14 cellular contexts compared by ENCODE assay signal in genomic region chr16:86906608-86907007, GRCh38.
DNase-seq lines count a peak whose midpoint lies in the region; TF ChIP-seq lines count a peak whose summit lies in the region.
"Had no signal": no experiment of that assay in that cellular context is flagged by ENCODE, and none has a peak within 500 bp of the region (broad histone marks: within the 10 kb centered on the region; RNA-seq: fewer than 3 reads in every experiment).

No MANE protein-coding gene starts in this region.

- no peak for TF ChIP-seq CTCF in hepatocyte (IDR thresholded peaks at IDR 0.05; ENCODE audit: poor library complexity)
- no peak for TF ChIP-seq CTCF in mesothelial cell of epicardium (IDR thresholded peaks at IDR 0.05; ENCODE audit: unreplicated experiment)
- TF ChIP-seq CTCF in type B pancreatic cell (conservative IDR thresholded peaks at IDR 0.05), result no peak
- TF ChIP-seq CTCF in osteocyte (IDR thresholded peaks at IDR 0.05), result no peak

- H3K36me3 Mint-ChIP-seq in mesothelial cell of epicardium, result no peaks in the 10 kb centered on the region
- H3K36me3 Mint-ChIP-seq in type B pancreatic cell, result no peaks in the 10 kb centered on the region
- no peaks in the 10 kb centered on the region for H3K36me3 Mint-ChIP-seq in osteocyte (ENCODE audit: unreplicated experiment)
- H3K36me3 Mint-ChIP-seq: CD14-positive monocyte; CD8-positive, alpha-beta T cell had no signal

- no peaks in the 10 kb centered on the region for H3K9me2 ChIP-seq in hepatocyte (replicated peaks; ENCODE audit: insufficient read depth)

- WGBS in hepatocyte (ENCODE audit: low lambda C conversion rate, missing lambda C conversion rate), result 47% methylated on average over 15 of the region's 15 CpGs

- no peaks in the 10 kb centered on the region for H3K36me3 ChIP-seq in hepatocyte (replicated peaks; ENCODE audit: insufficient read depth, low read depth)

- H3K4me2 ChIP-seq in hepatocyte, result no peak overlapping the region

- H3K4me3 ChIP-seq in hepatocyte, result no peak overlapping the region

- H3K4me3 Mint-ChIP-seq in mesothelial cell of epicardium (peak overlapping the region; percentile 9), type B pancreatic cell (peak overlapping the region; percentile 15), osteocyte (ENCODE audit: unreplicated experiment) (no peak overlapping the region)
- H3K4me3 Mint-ChIP-seq: CD14-positive monocyte; CD8-positive, alpha-beta T cell had no signal

- H2AFZ ChIP-seq in hepatocyte, result no peak overlapping the region

- peak overlapping the region; percentile 65 for H3K27ac Mint-ChIP-seq in mesothelial cell of epicardium
- H3K27ac Mint-ChIP-seq in type B pancreatic cell, result peak overlapping the region; percentile 81
- no peak overlapping the region for H3K27ac Mint-ChIP-seq in osteocyte (ENCODE audit: unreplicated experiment)
- H3K27ac Mint-ChIP-seq: CD8-positive, alpha-beta T cell had no signal

- H4K20me1 ChIP-seq in hepatocyte (ENCODE audit: insufficient read depth, poor library complexity, severe bottlenecking), result no peaks in the 10 kb centered on the region

- no peak overlapping the region for H3K27ac ChIP-seq in hepatocyte
- H3K27ac ChIP-seq: 22Rv1, HL-60 had no signal

- H3K9me3 Mint-ChIP-seq in mesothelial cell of epicardium, result no peaks in the 10 kb centered on the region
- no peaks in the 10 kb centered on the region for H3K9me3 Mint-ChIP-seq in type B pancreatic cell
- no peaks in the 10 kb centered on the region for H3K9me3 Mint-ChIP-seq in osteocyte (ENCODE audit: unreplicated experiment)
- H3K9me3 Mint-ChIP-seq: CD8-positive, alpha-beta T cell had no signal

- no peaks in the 10 kb centered on the region for H3K79me2 ChIP-seq in hepatocyte

- peaks cover 12% of the 10 kb centered on the region for H3K4me1 ChIP-seq in hepatocyte (ENCODE audit: insufficient read depth)
- H3K4me1 ChIP-seq: Caco-2 had no signal

- H3K4me1 Mint-ChIP-seq in mesothelial cell of epicardium (peaks cover 42% of the 10 kb centered on the region), type B pancreatic cell (ENCODE audit: unreplicated experiment) (peaks cover 38% of the 10 kb centered on the region), osteocyte (ENCODE audit: unreplicated experiment) (peaks cover 5% of the 10 kb centered on the region)

- H3K27me3 Mint-ChIP-seq in mesothelial cell of epicardium (ENCODE audit: low read depth), result peaks cover 8% of the 10 kb centered on the region
- peaks cover 64% of the 10 kb centered on the region for H3K27me3 Mint-ChIP-seq in type B pancreatic cell
- H3K27me3 Mint-ChIP-seq in osteocyte (ENCODE audit: unreplicated experiment), result no peaks in the 10 kb centered on the region

- DNase-seq in NCI-H1417 (lab: John Stamatoyannopoulos, UW) (peak in 2 of 3 experiments; percentile 14 to 49), NCI-H1417 treated with DMSO at 0.1 percent for 48 hours (lab: John Stamatoyannopoulos, UW) (no peak), hepatocyte (ENCODE audit: low spot score) (peak; percentile 38), mesothelial cell of epicardium (ENCODE audit: low spot score in 2 of 2, unreplicated experiment in 2 of 2) (no peak), type B pancreatic cell (ENCODE audit: extremely low spot score, unreplicated experiment) (no peak), osteocyte (ENCODE audit: extremely low spot score, unreplicated experiment) (no peak)
- DNase-seq in activated effector memory CD4-positive, alpha-beta T cell treated with Interleukin-2 at 50 U/mL for 16 hours, result no peak
- DNase-seq in activated CD4-positive, alpha-beta T cell treated with anti-CD3 and anti-CD28 coated beads for 4 hours, result no peak
- DNase-seq: CD8-positive, alpha-beta T cell; HCEC 1CT had no signal

- H3K9me3 ChIP-seq in hepatocyte (ENCODE audit: low read depth), result no peaks in the 10 kb centered on the region
- H3K9me3 ChIP-seq: Caco-2 had no signal

- peaks cover 22% of the 10 kb centered on the region for H3K27me3 ChIP-seq in hepatocyte

Comparison
In these comparisons a context has a peak if more than half of its experiments do, and no peak if none do; other contexts are left out.
1. DNase-seq: peak in NCI-H1417 (2 of 3) and hepatocyte (single experiment); none in NCI-H1417 treated with DMSO at 0.1 percent for 48 hours (single experiment), mesothelial cell of epicardium (0 of 2), type B pancreatic cell (single experiment), activated effector memory CD4-positive, alpha-beta T cell treated with Interleukin-2 at 50 U/mL for 16 hours (single experiment), activated CD4-positive, alpha-beta T cell treated with anti-CD3 and anti-CD28 coated beads for 4 hours (0 of 2) and osteocyte (single experiment).